9 cellular contexts compared by ENCODE assay signal in the genomic region with DNA sequence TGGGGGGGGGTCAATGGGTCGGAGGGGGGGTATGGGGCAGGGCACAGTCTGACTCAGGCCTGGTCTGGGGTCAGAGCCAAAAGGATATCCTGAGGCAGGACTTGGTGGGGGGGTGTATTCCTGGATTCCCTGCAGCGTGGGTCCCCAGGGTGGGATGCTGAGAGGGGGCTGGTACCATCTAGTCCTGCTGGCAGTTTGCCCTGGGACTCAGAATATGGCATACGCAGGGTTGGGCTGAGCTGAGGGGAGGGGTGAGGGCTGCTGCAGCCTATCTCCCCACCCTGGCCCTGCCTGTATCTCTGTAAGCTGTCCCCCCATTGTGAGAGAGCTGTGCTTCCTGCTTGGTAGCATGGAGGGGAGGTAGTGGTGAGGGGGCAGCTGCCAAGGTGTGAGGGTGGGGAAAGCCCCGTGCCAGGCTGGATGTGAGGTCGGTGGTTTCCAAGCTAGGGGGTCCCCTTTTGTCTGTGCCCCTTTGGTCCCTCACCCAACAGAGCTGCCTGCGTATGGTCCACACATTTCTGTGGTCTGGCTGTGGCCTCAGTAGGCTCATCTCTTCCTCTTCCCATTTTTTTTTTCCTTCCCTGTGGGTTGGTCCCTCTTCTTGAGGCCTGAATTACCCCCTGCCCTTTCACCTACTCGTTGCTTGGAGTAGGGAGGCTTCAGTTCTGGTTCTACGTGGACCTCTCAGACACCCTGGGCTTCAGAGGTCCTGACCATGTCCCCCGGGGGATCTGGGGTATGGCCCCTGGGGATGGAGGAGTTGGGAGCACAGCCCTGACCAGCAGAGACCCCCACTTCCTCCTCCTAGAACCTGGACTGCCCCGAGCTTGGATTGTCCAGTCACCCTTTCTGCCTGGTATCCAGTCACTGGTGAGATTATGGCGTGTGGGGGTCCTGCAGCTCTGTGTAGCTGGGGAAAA. TPM values are rescaled to one million over a fixed set of nuclear protein-coding genes. Genes with fewer than 3 reads are reported as not detected.
A peak's percentile ranks its signal among the peaks of the same experiment; 100 is the strongest.
DNase-seq lines count a peak whose midpoint lies in the region; FAIRE-seq and TF ChIP-seq lines count a peak whose summit lies in the region.
"Had no signal": no experiment of that assay in that cellular context is flagged by ENCODE, and none has a peak within 500 bp of the region (broad histone marks: within the 10 kb centered on the region; RNA-seq: fewer than 3 reads in every experiment).

No MANE protein-coding gene starts in this region.

- TF ChIP-seq POLR2A in H54 (IDR thresholded peaks at IDR 0.05; ENCODE audit: low read depth, low read length) = no peak

- H3K27me3 Mint-ChIP-seq in nephron (ENCODE audit: low read depth) = no peaks in the 10 kb centered on the region

- H3K27ac Mint-ChIP-seq in nephron = peak overlapping the region; percentile 93 to 96 (median 94)

- DNase-seq in GM12865 (ENCODE audit: low read depth) = peak; percentile 82
- DNase-seq in T follicular helper cell (ENCODE audit: low read depth) = peak; percentile 72
- peak; percentile 64 to 92 for DNase-seq in cardiac fibroblast (ENCODE audit: low read depth in 2 of 2)
- DNase-seq in OCI-M2 (lab: John Stamatoyannopoulos, UW; ENCODE audit: unreplicated experiment) = no peak
- no peak for DNase-seq in H54 (ENCODE audit: insufficient read length, low spot score)
- no peak for DNase-seq in NCI-H446 treated with DMSO at 0.1 percent for 48 hours (lab: John Stamatoyannopoulos, UW)
- DNase-seq in G401 (ENCODE audit: low spot score) = no peak

- in situ Hi-C loops in G401 (cut with HindIII; ENCODE audit: low sequenced_read_pairs) = loop anchor here (25.0 kb wide), 1 partner anchor 262 kb away; the partner anchor contains the start of genes MED24 and THRA

- H3K4me3 ChIP-seq in GM12865 (ENCODE audit: low read depth, low read length) (peak overlapping the region; percentile 96), cardiac fibroblast (replicated peaks in 1 of 2; ENCODE audit: low read depth in 2 of 2, low read length in 2 of 2) (no peak overlapping the region)

- TF ChIP-seq CTCF in GM12865 (IDR thresholded peaks at IDR 0.05; ENCODE audit: insufficient read depth, low read depth, low read length, missing control alignments) (no peak), cardiac fibroblast (IDR thresholded peaks at IDR 0.05; ENCODE audit: low read depth, low read length) (no peak), nephron (IDR thresholded peaks at IDR 0.05; ENCODE audit: unreplicated experiment in 3 of 3) (no peak)

- FAIRE-seq in H54 (lab: Jason Lieb, UNC) = no peak
- FAIRE-seq: islet of Langerhans had no signal

- H3K36me3 Mint-ChIP-seq in nephron (ENCODE audit: low read depth) = no peaks in the 10 kb centered on the region

- H3K9me3 Mint-ChIP-seq in nephron = no peaks in the 10 kb centered on the region

- peak overlapping the region in 2 of 3 experiments; percentile 26 to 99 for H3K4me3 Mint-ChIP-seq in nephron

- H3K4me1 Mint-ChIP-seq in nephron = peaks cover 87% of the 10 kb centered on the region

RNA-seq across cellular contexts. Expression of gene RARA, which starts 15.0 kb away (rescaled TPM):
- total RNA-seq in G401 (2014; rRNA removed; shearing (Covaris generic)) = 9.5 and 11.8 TPM in 2 replicates

RNA-seq across cellular contexts. Expression of gene CDC6, which starts 36.3 kb away (rescaled TPM):
- total RNA-seq in G401 (2014; rRNA removed; shearing (Covaris generic)) = 34.1 and 53.5 TPM in 2 replicates

RNA-seq across cellular contexts. Expression of gene GJD3, which starts 40.5 kb away (rescaled TPM):
- not detected in 2 replicates for total RNA-seq in G401 (2014; rRNA removed; shearing (Covaris generic))

Comparison
In these comparisons a context has a peak if more than half of its experiments do, and no peak if none do; other contexts are left out.
1. DNase-seq: peak in GM12865 (single experiment), T follicular helper cell (single experiment) and cardiac fibroblast (2 of 2); none in OCI-M2 (single experiment), H54 (single experiment), NCI-H446 treated with DMSO at 0.1 percent for 48 hours (single experiment) and G401 (single experiment).